ENCODE assay signal across 7 cellular contexts in genomic region chr22:36032611-36033010, GRCh38. TPM values are rescaled to one million over a fixed set of nuclear protein-coding genes. Genes with fewer than 3 reads are reported as not detected.
"Had no signal": no experiment of that assay in that cellular context is flagged by ENCODE, and none has a peak within 500 bp of the region (broad histone marks: within the 10 kb centered on the region; RNA-seq: fewer than 3 reads in every experiment).

No MANE protein-coding gene starts in this region.

- FAIRE-seq: HTR-8/SVneo, K562 had no signal

- H3K9me3 Mint-ChIP-seq: IgD-negative memory B cell had no signal

- H3K27ac Mint-ChIP-seq: IgD-negative memory B cell had no signal

- H3K27ac ChIP-seq: HL-60 had no signal

- H3K4me3 ChIP-seq: K562 had no signal

- DNase-seq: IMR-90, KBM-7, KG1 had no signal

- H3K4me3 Mint-ChIP-seq: IgD-negative memory B cell had no signal

- ATAC-seq: K562 had no signal

RNA-seq across cellular contexts. Expression of gene RBFOX2, which starts 4.0 kb away (rescaled TPM):
- polyA plus RNA-seq: IgD-negative memory B cell had no signal
